Comparison of ENCODE assay signal across 20 cellular contexts in the genomic region with DNA sequence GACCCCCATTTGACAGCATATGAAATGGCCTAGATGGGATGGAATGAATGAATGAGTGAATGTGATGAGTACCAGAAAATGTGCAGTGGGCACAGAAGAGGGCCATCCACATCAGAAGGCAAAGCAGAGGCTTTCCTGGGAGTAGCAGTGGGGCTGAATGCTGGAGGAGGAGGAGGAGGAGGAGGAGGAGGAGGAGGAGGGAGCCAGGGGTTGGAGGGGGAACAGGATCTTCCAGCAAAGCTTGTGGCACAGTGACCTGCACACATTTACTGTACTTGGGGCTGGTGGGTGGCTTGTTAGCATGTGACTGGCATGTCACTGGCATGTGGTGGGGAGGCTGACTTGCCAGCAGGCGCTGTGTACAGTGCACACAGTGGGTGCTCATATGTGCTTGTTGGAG. TPM values are rescaled to one million over a fixed set of nuclear protein-coding genes. Genes with fewer than 3 reads are reported as not detected.
DNase-seq lines count a peak whose midpoint lies in the region; ATAC-seq, FAIRE-seq and TF ChIP-seq lines count a peak whose summit lies in the region.
"Had no signal": no experiment of that assay in that cellular context is flagged by ENCODE, and none has a peak within 500 bp of the region (broad histone marks: within the 10 kb centered on the region; RNA-seq: fewer than 3 reads in every experiment).

No MANE protein-coding gene starts in this region.

- H2BK120ac ChIP-seq in mesendoderm (ENCODE audit: low read depth, low read length), result no peak overlapping the region

- H4K8ac ChIP-seq in mesendoderm (ENCODE audit: low read depth, low read length), result no peak overlapping the region

- H3K9ac ChIP-seq in K562 (ENCODE audit: insufficient read depth in 1 of 2, low read depth in 2 of 2, low read length in 2 of 2), result no peak overlapping the region
- no peak overlapping the region for H3K9ac ChIP-seq in mesendoderm (ENCODE audit: low read length)
- H3K9ac ChIP-seq: BLaER1 treated with 17β-estradiol and CSF1 and Interleukin-3, amounts not matched to agents 10 nM and 100 nM had no signal

- in situ Hi-C loops in K562 (cut with MboI), result no loop called here

- H3K4ac ChIP-seq in mesendoderm (ENCODE audit: low read depth, low read length), result no peak overlapping the region

- H3K56ac ChIP-seq in mesendoderm (ENCODE audit: low read length), result no peak overlapping the region

- no peaks in the 10 kb centered on the region for H3K79me1 ChIP-seq in mesendoderm (ENCODE audit: low read length)

- no peaks in the 10 kb centered on the region for H3K9me1 ChIP-seq in K562 (ENCODE audit: control insufficient read depth, insufficient read depth, low read length)

- H3K4me3 ChIP-seq in K562 (no peak overlapping the region), mesendoderm (ENCODE audit: low read length) (no peak overlapping the region)
- H3K4me3 ChIP-seq: BLaER1 treated with 17β-estradiol and CSF1 and Interleukin-3, amounts not matched to agents 10 nM and 100 nM; GM12878; HAP-1 had no signal

- H3K4me1 Mint-ChIP-seq in activated CD4-positive, alpha-beta T cell treated with anti-CD3 and anti-CD28 coated beads, Interleukin-2, amount 10 ng/mL, durations not matched to agents 24 days and 14 days, result peaks cover 15% of the 10 kb centered on the region

- intact Hi-C loops in activated CD4-positive, alpha-beta T cell treated with anti-CD3 and anti-CD28 coated beads, Interleukin-2, amount 10 ng/mL, durations not matched to agents 24 days and 14 days (cut with micrococcal nuclease), result no loop called here
- intact Hi-C loops in K562 (cut with micrococcal nuclease), result no loop called here

- H3K79me2 ChIP-seq in K562 (ENCODE audit: control insufficient read depth, insufficient read depth, low read length) (no peaks in the 10 kb centered on the region), mesendoderm (ENCODE audit: control insufficient read depth, insufficient read depth, low read length) (no peaks in the 10 kb centered on the region)

- no peak overlapping the region for H2BK5ac ChIP-seq in mesendoderm (ENCODE audit: low read length)

- H3K27me3 Mint-ChIP-seq in activated CD4-positive, alpha-beta T cell treated with anti-CD3 and anti-CD28 coated beads, Interleukin-2, amount 10 ng/mL, durations not matched to agents 24 days and 14 days, result peaks cover 42% of the 10 kb centered on the region

- H3K4me1 ChIP-seq in K562 (replicated peaks in 1 of 2; ENCODE audit: control insufficient read depth in 2 of 2, insufficient read depth in 2 of 2, low read length in 2 of 2) (peaks cover 0 to 11% of the 10 kb centered on the region in 2 experiments; a peak in 2 of 5 replicates), mesendoderm (ENCODE audit: control insufficient read depth, low read depth, low read length) (no peaks in the 10 kb centered on the region)

- H3K27ac Mint-ChIP-seq in activated CD4-positive, alpha-beta T cell treated with anti-CD3 and anti-CD28 coated beads, Interleukin-2, amount 10 ng/mL, durations not matched to agents 24 days and 14 days, result peak overlapping the region; percentile 42
- H3K27ac Mint-ChIP-seq: GM23338, HFFc6 had no signal

- no peak overlapping the region for H3K18ac ChIP-seq in mesendoderm (ENCODE audit: low read length)

- H3K9me3 ChIP-seq in K562 (replicated peaks; ENCODE audit: control insufficient read depth, insufficient read depth, low read depth, low read length), result no peaks in the 10 kb centered on the region
- H3K9me3 ChIP-seq: BLaER1 treated with 17β-estradiol and CSF1 and Interleukin-3, amounts not matched to agents 10 nM and 100 nM; HAP-1 had no signal

- H3K4me2 ChIP-seq in K562 (ENCODE audit: insufficient read depth, low read length) (no peak overlapping the region), mesendoderm (ENCODE audit: low read length) (no peak overlapping the region)

- H3K23ac ChIP-seq in mesendoderm (ENCODE audit: low read length), result peak overlapping the region; percentile 24

- no peak for ATAC-seq in K562
- no peak for ATAC-seq in HG03139 (IDR thresholded peaks at IDR 0.05; ENCODE audit: unreplicated experiment)
- no peak for ATAC-seq in left lobe of liver
- ATAC-seq: GM12878, HepG2 had no signal

- TF ChIP-seq CTCF in K562 (IDR thresholded peaks at IDR 0.05 in 2 of 3, conservative IDR thresholded peaks at IDR 0.05 in 1 of 3; ENCODE audit: insufficient read depth in 2 of 3, low read depth in 1 of 3, low read length in 3 of 3), result no peak

- H2BK15ac ChIP-seq in mesendoderm (replicated peaks; ENCODE audit: low read depth), result no peak overlapping the region

- FAIRE-seq in K562 (lab: Jason Lieb, UNC), result no peak
- FAIRE-seq: GM12878, HepG2, HTR-8/SVneo had no signal

- POLR2A ChIA-PET in K562 (lab: Yijun Ruan, JAX), result interaction anchor here (0.9 kb wide), 1 partner anchor 17 kb away, joined by 4 read pairs; no protein-coding TSS in a partner anchor

- no peaks in the 10 kb centered on the region for H3K36me3 ChIP-seq in K562 (ENCODE audit: control insufficient read depth, insufficient read depth, low read length)
- H3K36me3 ChIP-seq in mesendoderm (ENCODE audit: control insufficient read depth, insufficient read depth, low read length), result no peaks in the 10 kb centered on the region
- H3K36me3 ChIP-seq: HAP-1 had no signal

- DNase-seq in activated CD4-positive, alpha-beta T cell treated with anti-CD3 and anti-CD28 coated beads, Interleukin-2, amount 10 ng/mL, durations not matched to agents 24 days and 14 days, result no peak
- no peak for DNase-seq in activated CD4-positive, alpha-beta T cell treated with anti-CD3 and anti-CD28 coated beads, Interleukin-2, amount 50 U/mL, for 4 hours
- no peak for DNase-seq in K562 (ENCODE audit: extremely low read depth in 1 of 4, low spot score in 3 of 4)
- no peak for DNase-seq in mesendoderm
- DNase-seq in stimulated activated CD4-positive, alpha-beta T cell treated with anti-CD3 and anti-CD28 coated beads, Interleukin-4, amount 100 ng/mL, for 4 hours, result no peak
- DNase-seq in left lobe of liver (ENCODE audit: low spot score), result no peak
- no peak for DNase-seq in activated CD4-positive, CD25-positive, alpha-beta regulatory T cell (lab: John Stamatoyannopoulos, UW)
- DNase-seq: Calu3; CD4-positive, CD25-positive, alpha-beta regulatory T cell; HFFc6 had no signal

- no peak overlapping the region for H4K5ac ChIP-seq in mesendoderm (ENCODE audit: low read length)

- no peak overlapping the region for H2AK5ac ChIP-seq in mesendoderm (ENCODE audit: low read length)

- no peak for TF ChIP-seq POLR2A in K562 (conservative IDR thresholded peaks at IDR 0.05)

- no TSS peak for BruUV-seq in K562 (replicated peaks; lab: Mats Ljungman, UMichigan)

- H3K9me3 Mint-ChIP-seq in activated CD4-positive, alpha-beta T cell treated with anti-CD3 and anti-CD28 coated beads, Interleukin-2, amount 10 ng/mL, durations not matched to agents 24 days and 14 days, result no peaks in the 10 kb centered on the region
- H3K9me3 Mint-ChIP-seq: GM23338, HFFc6 had no signal

- H3K27me3 ChIP-seq in K562 (ENCODE audit: control insufficient read depth in 2 of 2, insufficient read depth in 2 of 2, low read length in 2 of 2) (peaks cover 9 to 52% of the 10 kb centered on the region in 2 experiments; a peak in 4 of 5 replicates), mesendoderm (ENCODE audit: insufficient read depth, low read length, poor library complexity) (peaks cover 20% of the 10 kb centered on the region)

- H4K20me1 ChIP-seq in K562 (replicated peaks; ENCODE audit: control insufficient read depth, insufficient read depth, low read length), result no peaks in the 10 kb centered on the region

- H2AFZ ChIP-seq in K562 (ENCODE audit: low read depth, low read length), result no peak overlapping the region
- H2AFZ ChIP-seq: GM23338 had no signal

- TF ChIP-seq RAD21 in K562 (CRISPR knock-in tag; conservative IDR thresholded peaks at IDR 0.05 in 1 of 2, IDR thresholded peaks at IDR 0.05 in 1 of 2), result no peak

- 0% methylated on average over 1 of the region's 1 CpG for WGBS in K562 (ENCODE audit: insufficient coverage, low coverage, missing lambda C conversion rate)
- no CpG with 5 or more reads among the region's 1 CpG for WGBS in mesendoderm (ENCODE audit: extremely low coverage, insufficient coverage, low lambda C conversion rate)

- TF ChIP-seq EP300 in K562 (IDR thresholded peaks at IDR 0.05; ENCODE audit: low read length), result no peak

- H3K27ac ChIP-seq in K562 (ENCODE audit: extremely low read depth, low read depth, low read length), result no peak overlapping the region
- H3K27ac ChIP-seq in mesendoderm (ENCODE audit: low read depth, low read length), result no peak overlapping the region
- H3K27ac ChIP-seq: 22Rv1; BLaER1 treated with 17β-estradiol and CSF1 and Interleukin-3, amounts not matched to agents 10 nM and 100 nM had no signal

- CTCF ChIA-PET in K562 (lab: Yijun Ruan, JAX; ENCODE audit: low intra/inter-chr PET ratio), result no interaction called here

- H3K36me3 Mint-ChIP-seq in activated CD4-positive, alpha-beta T cell treated with anti-CD3 and anti-CD28 coated beads, Interleukin-2, amount 10 ng/mL, durations not matched to agents 24 days and 14 days (ENCODE audit: low read depth), result no peaks in the 10 kb centered on the region
- H3K36me3 Mint-ChIP-seq: CD4-positive, CD25-positive, alpha-beta regulatory T cell had no signal

- no peak overlapping the region for H3K4me3 Mint-ChIP-seq in activated CD4-positive, alpha-beta T cell treated with anti-CD3 and anti-CD28 coated beads, Interleukin-2, amount 10 ng/mL, durations not matched to agents 24 days and 14 days
- H3K4me3 Mint-ChIP-seq: HFFc6 had no signal

RNA-seq across cellular contexts. Expression of a gene that starts 9.5 kb away (rescaled TPM):
- 5.7 and 6.8 TPM in 2 replicates for total RNA-seq in activated CD4-positive, alpha-beta T cell treated with anti-CD3 and anti-CD28 coated beads, Interleukin-2, amount 10 ng/mL, durations not matched to agents 24 days and 14 days
- not detected in 2 replicates for total RNA-seq in K562 (2011; cell fraction: chromatin; rRNA removed; ENCODE audit: low replicate concordance)
- total RNA-seq in K562 (2011; cell fraction: nucleolus; rRNA removed), result not detected in 2 replicates
- total RNA-seq in K562 (2011; cell fraction: nucleoplasm; rRNA removed), result not detected in 2 replicates
- total RNA-seq in K562 (2014; rRNA removed), result not detected in 2 replicates
- not detected in 2 replicates for total RNA-seq in K562 (2014; rRNA removed; fragmentation: Illumina TruSeq; extraction: Trizol)
- not detected in 2 replicates for total RNA-seq in K562 (2015; rRNA removed; fragmentation: Illumina TruSeq; extraction: Trizol)
- not detected in 2 replicates for total RNA-seq in K562 (2021)
- polyA plus RNA-seq in K562 (2011; rRNA removed), result 0.06 and 0.08 TPM in 2 replicates
- polyA plus RNA-seq in K562 (2011; cell fraction: cytosol; rRNA removed), result 0.01 TPM in 1 of 2 replicates, not detected in the other
- 0.03 and 0.10 TPM in 2 replicates for polyA plus RNA-seq in K562 (2011; cell fraction: nucleus; rRNA removed)
- 0.01 and 0.04 TPM in 2 replicates for polyA plus RNA-seq in K562 (2012)
- polyA plus RNA-seq in K562 (2014; fragmentation: Illumina TruSeq; extraction: Trizol), result not detected in 2 replicates
- not detected for polyA plus RNA-seq in K562 (2014; fragmentation: Nextera tagmentation; extraction: Ambion mirVana)
- polyA plus RNA-seq in K562 (2014; rRNA removed), result not detected in 2 replicates
- 0.06 TPM in 1 of 2 replicates, not detected in the other for polyA minus RNA-seq in K562 (2011; rRNA and poly(A)+ RNA removed)
- polyA minus RNA-seq in K562 (2011; cell fraction: cytosol; rRNA and poly(A)+ RNA removed), result not detected in 2 replicates
- not detected in 2 replicates for polyA minus RNA-seq in K562 (2011; cell fraction: nucleus; rRNA and poly(A)+ RNA removed)
- polyA plus RNA-seq in mesendoderm (2013, experiment 1 of 2), result 5.5 TPM
- 6.0 TPM for polyA plus RNA-seq in mesendoderm (2013, experiment 2 of 2)
- not detected for total RNA-seq in left lobe of liver
- total RNA-seq: HepG2 had no signal

RNA-seq across cellular contexts. Expression of a gene that starts 19.9 kb away (rescaled TPM):
- total RNA-seq in activated CD4-positive, alpha-beta T cell treated with anti-CD3 and anti-CD28 coated beads, Interleukin-2, amount 10 ng/mL, durations not matched to agents 24 days and 14 days, result 1.3 and 1.4 TPM in 2 replicates
- not detected in 2 replicates for total RNA-seq in K562 (2011; cell fraction: chromatin; rRNA removed; ENCODE audit: low replicate concordance)
- not detected in 2 replicates for total RNA-seq in K562 (2011; cell fraction: nucleolus; rRNA removed)
- not detected in 2 replicates for total RNA-seq in K562 (2011; cell fraction: nucleoplasm; rRNA removed)
- total RNA-seq in K562 (2014; rRNA removed), result not detected in 2 replicates
- not detected in 2 replicates for total RNA-seq in K562 (2014; rRNA removed; fragmentation: Illumina TruSeq; extraction: Trizol)
- not detected in 2 replicates for total RNA-seq in K562 (2015; rRNA removed; fragmentation: Illumina TruSeq; extraction: Trizol)
- total RNA-seq in K562 (2021), result not detected in 2 replicates
- polyA plus RNA-seq in K562 (2011; rRNA removed), result not detected in 2 replicates
- polyA plus RNA-seq in K562 (2011; cell fraction: cytosol; rRNA removed), result not detected in 2 replicates
- not detected in 2 replicates for polyA plus RNA-seq in K562 (2011; cell fraction: nucleus; rRNA removed)
- polyA plus RNA-seq in K562 (2012), result not detected in 2 replicates
- not detected in 2 replicates for polyA plus RNA-seq in K562 (2014; fragmentation: Illumina TruSeq; extraction: Trizol)
- polyA plus RNA-seq in K562 (2014; fragmentation: Nextera tagmentation; extraction: Ambion mirVana), result not detected
- not detected in 2 replicates for polyA plus RNA-seq in K562 (2014; rRNA removed)
- polyA minus RNA-seq in K562 (2011; rRNA and poly(A)+ RNA removed), result not detected in 2 replicates
- polyA minus RNA-seq in K562 (2011; cell fraction: cytosol; rRNA and poly(A)+ RNA removed), result not detected in 2 replicates
- not detected in 2 replicates for polyA minus RNA-seq in K562 (2011; cell fraction: nucleus; rRNA and poly(A)+ RNA removed)
- polyA plus RNA-seq in mesendoderm (2013, experiment 1 of 2), result not detected
- not detected for polyA plus RNA-seq in mesendoderm (2013, experiment 2 of 2)
- 0.53 TPM for total RNA-seq in left lobe of liver
- total RNA-seq: A673, Daoy, HepG2, HFFc6 had no signal
- polyA plus RNA-seq: GM23338, HepG2 had no signal

RNA-seq across cellular contexts. Expression of a gene that starts 31.8 kb away (rescaled TPM):
- 86.9 and 88.6 TPM in 2 replicates for total RNA-seq in activated CD4-positive, alpha-beta T cell treated with anti-CD3 and anti-CD28 coated beads, Interleukin-2, amount 10 ng/mL, durations not matched to agents 24 days and 14 days
- 59.7 and 128 TPM in 2 replicates for total RNA-seq in K562 (2011; cell fraction: chromatin; rRNA removed; ENCODE audit: low replicate concordance)
- total RNA-seq in K562 (2011; cell fraction: nucleolus; rRNA removed), result 89.4 and 117 TPM in 2 replicates
- total RNA-seq in K562 (2011; cell fraction: nucleoplasm; rRNA removed), result 68.9 and 92.5 TPM in 2 replicates
- total RNA-seq in K562 (2014; rRNA removed) (67.7 and 77.1 TPM in 2 replicates), K562 (2014; rRNA removed; fragmentation: Illumina TruSeq; extraction: Trizol) (9.9 and 11.3 TPM in 2 replicates), K562 (2015; rRNA removed; fragmentation: Illumina TruSeq; extraction: Trizol) (32.3 and 33.8 TPM in 2 replicates), K562 (2021) (36.2 and 37.4 TPM in 2 replicates), left lobe of liver (not detected)
- polyA plus RNA-seq in K562 (2011; rRNA removed) (18.8 and 25.3 TPM in 2 replicates), K562 (2014; fragmentation: Illumina TruSeq; extraction: Trizol) (23.6 and 41.3 TPM in 2 replicates), K562 (2014; fragmentation: Nextera tagmentation; extraction: Ambion mirVana) (10 to 100 TPM; 19.3 to 36.7 TPM), K562 (2014; rRNA removed) (49.6 and 53.0 TPM in 2 replicates)
- polyA plus RNA-seq in K562 (2011; cell fraction: cytosol; rRNA removed), result 25.2 and 56.0 TPM in 2 replicates
- 59.7 and 86.8 TPM in 2 replicates for polyA plus RNA-seq in K562 (2011; cell fraction: nucleus; rRNA removed)
- 43.0 and 48.0 TPM in 2 replicates for polyA plus RNA-seq in K562 (2012)
- polyA minus RNA-seq in K562 (2011; rRNA and poly(A)+ RNA removed), result 16.4 and 23.1 TPM in 2 replicates
- polyA minus RNA-seq in K562 (2011; cell fraction: cytosol; rRNA and poly(A)+ RNA removed), result 13.0 and 23.0 TPM in 2 replicates
- 37.2 and 46.0 TPM in 2 replicates for polyA minus RNA-seq in K562 (2011; cell fraction: nucleus; rRNA and poly(A)+ RNA removed)
- 46.1 TPM for polyA plus RNA-seq in mesendoderm (2013, experiment 1 of 2)
- 46.4 TPM for polyA plus RNA-seq in mesendoderm (2013, experiment 2 of 2)

RNA-seq across cellular contexts. Expression of a gene that starts 52.1 kb away (rescaled TPM):
- 3.4 TPM in 2 replicates for total RNA-seq in activated CD4-positive, alpha-beta T cell treated with anti-CD3 and anti-CD28 coated beads, Interleukin-2, amount 10 ng/mL, durations not matched to agents 24 days and 14 days
- 5.1 and 11.0 TPM in 2 replicates for total RNA-seq in K562 (2011; cell fraction: chromatin; rRNA removed; ENCODE audit: low replicate concordance)
- 5.2 and 5.8 TPM in 2 replicates for total RNA-seq in K562 (2011; cell fraction: nucleolus; rRNA removed)
- total RNA-seq in K562 (2011; cell fraction: nucleoplasm; rRNA removed), result 6.7 and 7.9 TPM in 2 replicates
- total RNA-seq in K562 (2014; rRNA removed), result 0.50 and 0.69 TPM in 2 replicates
- total RNA-seq in K562 (2014; rRNA removed; fragmentation: Illumina TruSeq; extraction: Trizol), result 0.44 and 0.48 TPM in 2 replicates
- 0.30 and 0.47 TPM in 2 replicates for total RNA-seq in K562 (2015; rRNA removed; fragmentation: Illumina TruSeq; extraction: Trizol)
- 1.5 and 1.9 TPM in 2 replicates for total RNA-seq in K562 (2021)
- 0.53 and 1.3 TPM in 2 replicates for polyA plus RNA-seq in K562 (2011; rRNA removed)
- polyA plus RNA-seq in K562 (2011; cell fraction: cytosol; rRNA removed), result 0.79 and 0.86 TPM in 2 replicates
- 4.2 and 4.7 TPM in 2 replicates for polyA plus RNA-seq in K562 (2011; cell fraction: nucleus; rRNA removed)
- 0.68 and 1.4 TPM in 2 replicates for polyA plus RNA-seq in K562 (2012)
- polyA plus RNA-seq in K562 (2014; fragmentation: Illumina TruSeq; extraction: Trizol), result 0.59 and 0.66 TPM in 2 replicates
- polyA plus RNA-seq in K562 (2014; fragmentation: Nextera tagmentation; extraction: Ambion mirVana), result under 1 TPM; 0.08 to 0.13 TPM
- polyA plus RNA-seq in K562 (2014; rRNA removed), result 1.1 and 1.3 TPM in 2 replicates
- 0.53 and 0.60 TPM in 2 replicates for polyA minus RNA-seq in K562 (2011; rRNA and poly(A)+ RNA removed)
- 0.57 and 0.91 TPM in 2 replicates for polyA minus RNA-seq in K562 (2011; cell fraction: cytosol; rRNA and poly(A)+ RNA removed)
- polyA minus RNA-seq in K562 (2011; cell fraction: nucleus; rRNA and poly(A)+ RNA removed), result 0.40 and 1.00 TPM in 2 replicates
- 0.77 TPM for polyA plus RNA-seq in mesendoderm (2013, experiment 1 of 2)
- 0.67 TPM for polyA plus RNA-seq in mesendoderm (2013, experiment 2 of 2)
- 0.10 TPM for total RNA-seq in left lobe of liver
